In the genomic region with DNA sequence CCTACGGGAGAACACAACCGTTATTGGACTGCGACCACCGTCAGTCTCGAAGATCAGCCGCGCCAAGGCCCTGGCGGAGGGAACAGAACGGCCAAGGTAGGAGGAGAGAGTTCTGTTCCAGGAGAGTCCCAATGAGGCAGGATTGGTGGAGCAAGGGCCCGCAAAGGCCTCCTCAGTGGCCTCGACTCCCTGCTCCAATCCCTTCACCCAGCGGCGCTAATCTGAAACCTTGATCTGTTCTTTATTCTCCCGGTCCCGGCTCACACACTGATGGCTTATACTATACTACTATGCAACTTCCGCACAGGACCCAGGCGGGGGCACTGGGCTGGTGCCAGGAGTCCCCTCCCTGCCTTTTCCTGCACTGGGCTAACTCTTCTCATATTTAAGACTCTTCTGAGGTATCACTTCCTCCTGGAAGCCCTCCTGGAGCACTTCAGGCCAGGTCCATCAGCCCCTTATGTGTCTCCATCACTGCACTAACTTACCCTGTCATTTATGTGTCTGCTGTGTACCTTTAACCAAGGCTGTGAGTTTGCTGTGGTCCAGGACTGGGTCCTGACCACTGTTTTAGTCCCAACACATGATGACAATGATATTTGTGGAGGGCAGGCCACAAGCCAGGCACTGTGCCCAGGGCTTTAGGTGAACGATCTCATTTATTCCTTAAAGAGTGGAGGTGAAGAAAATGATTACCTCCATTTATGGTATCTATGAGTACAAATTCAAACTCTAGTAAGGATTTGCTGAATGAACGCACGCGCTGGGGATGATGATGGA, we compare ENCODE assay signal across 9 cellular contexts. TPM values are rescaled to one million over a fixed set of nuclear protein-coding genes. Genes with fewer than 3 reads are reported as not detected.
A peak's percentile ranks its signal among the peaks of the same experiment; 100 is the strongest.
DNase-seq lines count a peak whose midpoint lies in the region; ATAC-seq, FAIRE-seq and TF ChIP-seq lines count a peak whose summit lies in the region.
"Had no signal": no experiment of that assay in that cellular context is flagged by ENCODE, and none has a peak within 500 bp of the region (broad histone marks: within the 10 kb centered on the region; RNA-seq: fewer than 3 reads in every experiment).

No MANE protein-coding gene starts in this region.

- peaks cover 7% of the 10 kb centered on the region for H3K4me1 ChIP-seq in ovary (ENCODE audit: insufficient read depth)

- H3K4me3 Mint-ChIP-seq in chondrocyte (ENCODE audit: unreplicated experiment), result no peak overlapping the region

- intact Hi-C loops in ovary (cut with DNase I), result loop anchor here in 1 of 4 donors (2.0 kb wide), 1 partner anchor 227 kb away; no protein-coding TSS in a partner anchor

- H3K27ac Mint-ChIP-seq in chondrocyte (ENCODE audit: unreplicated experiment), result peak overlapping the region; percentile 80

- no peaks in the 10 kb centered on the region for H3K27me3 Mint-ChIP-seq in chondrocyte (ENCODE audit: low read depth)

- H3K4me3 ChIP-seq in ovary, result no peak overlapping the region
- H3K4me3 ChIP-seq: SJSA1 had no signal

- no peak for TF ChIP-seq CTCF in chondrocyte (IDR thresholded peaks at IDR 0.05)
- TF ChIP-seq CTCF in ovary (IDR thresholded peaks at IDR 0.05), result no peak

- H3K27ac ChIP-seq in ovary, result no peak overlapping the region
- H3K27ac ChIP-seq: SJSA1 had no signal

- no peak for TF ChIP-seq EP300 in ovary (IDR thresholded peaks at IDR 0.05)

- no peaks in the 10 kb centered on the region for H3K36me3 ChIP-seq in ovary
- H3K36me3 ChIP-seq: SJSA1 had no signal

- peaks cover 51% of the 10 kb centered on the region for H3K4me1 Mint-ChIP-seq in chondrocyte (ENCODE audit: low read depth)

- DNase-seq in GM12891 (ENCODE audit: insufficient read length, low spot score) (no peak), chondrocyte (ENCODE audit: low spot score) (no peak), ovary (peak in 3 of 5 donors; percentile 6 to 36 (median 16)), NCI-H128 (lab: John Stamatoyannopoulos, UW; ENCODE audit: unreplicated experiment) (no peak), Kasumi-1 (lab: John Stamatoyannopoulos, UW) (no peak)
- no peak for DNase-seq in stimulated activated CD4-positive, alpha-beta T cell treated with anti-CD3 and anti-CD28 coated beads, Interleukin-4, amount 100 ng/mL, for 24 hours

- no peak for TF ChIP-seq POLR2A in GM12891 (IDR thresholded peaks at IDR 0.05; ENCODE audit: low read depth, low read length)
- no peak for TF ChIP-seq POLR2A in ovary (IDR thresholded peaks at IDR 0.05)

- peaks cover 5% of the 10 kb centered on the region for H3K36me3 Mint-ChIP-seq in chondrocyte (ENCODE audit: low read depth)

- no peaks in the 10 kb centered on the region for H3K9me3 ChIP-seq in ovary
- H3K9me3 ChIP-seq: SJSA1 had no signal

- no peaks in the 10 kb centered on the region for H3K27me3 ChIP-seq in ovary
- H3K27me3 ChIP-seq: SJSA1 had no signal

- no peaks in the 10 kb centered on the region for H3K9me3 Mint-ChIP-seq in chondrocyte (ENCODE audit: low read depth)

- peak; percentile 5 for FAIRE-seq in GM12891 (lab: Jason Lieb, UNC)

- peak; percentile 31 for ATAC-seq in HG03354 (IDR thresholded peaks at IDR 0.05; ENCODE audit: poor library complexity, severe bottlenecking, unreplicated experiment)
- no peak for ATAC-seq in HG02840 (IDR thresholded peaks at IDR 0.05; ENCODE audit: low FRiP score, unreplicated experiment)

- 73 to 90% (median 89%) methylated on average over 21 of the region's 21 CpGs for WGBS in ovary, 3 donors

TF ChIP-seq in GM12891, 5 proteins besides CTCF, POLR2A, EP300 and RAD21:
- TF ChIP-seq PAX5 (IDR thresholded peaks at IDR 0.05; ENCODE audit: insufficient read depth, low read length, severe bottlenecking), result no peak
- peak; percentile 75 for TF ChIP-seq SPI1 (IDR thresholded peaks at IDR 0.05; ENCODE audit: low read depth, low read length)
- TF ChIP-seq POU2F2 (IDR thresholded peaks at IDR 0.05; ENCODE audit: low read depth, low read length), result no peak
- no peak for TF ChIP-seq TAF1 (IDR thresholded peaks at IDR 0.05; ENCODE audit: low read depth, low read length)
- TF ChIP-seq POLR2AphosphoS5 (IDR thresholded peaks at IDR 0.05; ENCODE audit: low read depth, low read length), result no peak
TF ChIP-seq in GM12891: peak in this region for 1.

RNA-seq across cellular contexts. Expression of a gene that starts 6.9 kb away (rescaled TPM):
- polyA plus RNA-seq in GM12891 (2012; ENCODE audit: low read depth, missing spikeins), result 7.6 TPM
- 20.9 to 27.2 TPM (median 22.4 TPM) in 3 replicates for total RNA-seq in chondrocyte
- total RNA-seq in ovary, result 10 to 100 TPM; 11.9 to 22.4 (median 15.6) TPM
- 10 to 100 TPM in 1 of 2 donors, 1 to 10 TPM in 1; 5.9 to 10.2 TPM for polyA plus RNA-seq in ovary

RNA-seq across cellular contexts. Expression of a gene that starts 12.9 kb away (rescaled TPM):
- 58.0 TPM for polyA plus RNA-seq in GM12891 (2012; ENCODE audit: low read depth, missing spikeins)
- total RNA-seq in chondrocyte (not detected in 3 replicates), ovary (under 1 TPM; 0.12 to 0.43 (median 0.27) TPM)
- polyA plus RNA-seq in ovary, result under 1 TPM in 1 of 2 donors, not detected in 1; 0.15 TPM
- total RNA-seq: SJSA1 had no signal

RNA-seq across cellular contexts. Expression of a gene that starts 43.2 kb away (rescaled TPM):
- polyA plus RNA-seq in GM12891 (2012; ENCODE audit: low read depth, missing spikeins), result 7.8 TPM
- 23.7 to 28.5 TPM (median 26.4 TPM) in 3 replicates for total RNA-seq in chondrocyte
- 10 to 100 TPM; 14.0 to 34.7 (median 29.2) TPM for total RNA-seq in ovary
- 10 to 100 TPM in 1 of 2 donors, 1 to 10 TPM in 1; 9.9 to 26.7 TPM for polyA plus RNA-seq in ovary

Comparison
In these comparisons a context has a peak if more than half of its experiments do, and no peak if none do; other contexts are left out.
1. DNase-seq: peak in ovary (3 of 5); none in GM12891 (single experiment), chondrocyte (single experiment), stimulated activated CD4-positive, alpha-beta T cell treated with anti-CD3 and anti-CD28 coated beads, Interleukin-4, amount 100 ng/mL, for 24 hours (single experiment), NCI-H128 (single experiment) and Kasumi-1 (0 of 2).